Comparison of ENCODE assay signal across 10 cellular contexts in genomic region chr17:78934681-78935418, GRCh38. TPM values are rescaled to one million over a fixed set of nuclear protein-coding genes. Genes with fewer than 3 reads are reported as not detected.
DNase-seq lines count a peak whose midpoint lies in the region; ATAC-seq and TF ChIP-seq lines count a peak whose summit lies in the region.
"Had no signal": no experiment of that assay in that cellular context is flagged by ENCODE, and none has a peak within 500 bp of the region (broad histone marks: within the 10 kb centered on the region; RNA-seq: fewer than 3 reads in every experiment).

No MANE protein-coding gene starts in this region.

- H3K79me2 ChIP-seq in HCT116 (ENCODE audit: insufficient read depth, low read length), result no peaks in the 10 kb centered on the region

- peak overlapping the region; percentile 68 for H2AFZ ChIP-seq in HCT116 (ENCODE audit: low read depth, low read length, poor library complexity, severe bottlenecking)

- H3K9ac ChIP-seq in HCT116 (ENCODE audit: low read length) (peak overlapping the region; percentile 48), stomach smooth muscle (ENCODE audit: low read length in 2 of 2) (peak overlapping the region; percentile 51 to 78)

- no peak for DNase-seq in HCT116 (ENCODE audit: low read depth, low spot score)
- no peak for DNase-seq in ascending aorta (ENCODE audit: low spot score in 2 of 2)
- DNase-seq in EL, result no peak
- no peak for DNase-seq in SIG-M5 (lab: John Stamatoyannopoulos, UW)
- DNase-seq: activated CD4-positive, CD25-positive, alpha-beta regulatory T cell treated with anti-CD3 and anti-CD28 coated beads, Interleukin-2, amount 50 U/mL, for 72 hours; GF-D8 had no signal

- TF ChIP-seq CTCF in HCT116 (IDR thresholded peaks at IDR 0.05 in 2 of 3, conservative IDR thresholded peaks at IDR 0.05 in 1 of 3; ENCODE audit: borderline replicate concordance in 1 of 3, insufficient read depth in 1 of 3, low read depth in 2 of 3, low read length in 2 of 3), result no peak
- no peak for TF ChIP-seq CTCF in ascending aorta (IDR thresholded peaks at IDR 0.05)

- TF ChIP-seq POLR2A in HCT116 (IDR thresholded peaks at IDR 0.05; ENCODE audit: borderline replicate concordance, extremely low read depth, insufficient read depth, insufficient read length), result no peak

- BruUV-seq in HCT116 (replicated peaks; lab: Mats Ljungman, UMichigan), result no TSS peak

- H3K36me3 ChIP-seq in HCT116 (ENCODE audit: control insufficient read depth in 1 of 2, insufficient read depth in 2 of 2, low read length in 2 of 2), result no peaks in the 10 kb centered on the region
- H3K36me3 ChIP-seq in ascending aorta, result no peaks in the 10 kb centered on the region
- H3K36me3 ChIP-seq in stomach smooth muscle (ENCODE audit: control insufficient read depth in 2 of 2, insufficient read depth in 2 of 2, low read length in 2 of 2), result no peaks in the 10 kb centered on the region

- RAD21 ChIA-PET in HCT116 (lab: Charles Lee; ENCODE audit: low non-redundant PET in 1 of 2, low total read pairs in 2 of 2, uncharacterized antibody in 2 of 2, unreplicated experiment in 2 of 2), result interaction anchor here in 1 of 2 experiments (0.6 kb wide), 1 partner anchor 61 kb away, joined by 3 read pairs; no protein-coding TSS in a partner anchor

- intact Hi-C loops in HCT116 (cut with micrococcal nuclease), result no loop called here
- intact Hi-C loops in ascending aorta (cut with DNase I), result loop anchor here (1.0 to 5.0 kb wide), 5 partner anchors 10 to 95 kb away; partner anchors contain the start of genes C1QTNF1, TIMP2 and USP36

- H3K27ac ChIP-seq in HCT116 (ENCODE audit: low read depth, low read length), result no peak overlapping the region; the same call in 1 of the 2 replicates
- H3K27ac ChIP-seq in ascending aorta, result peak overlapping the region; percentile 88 to 98
- H3K27ac ChIP-seq in layer of hippocampus (ENCODE audit: low read depth, low read length), result peak overlapping the region; percentile 85
- H3K27ac ChIP-seq in stomach smooth muscle (ENCODE audit: low read length), result peak overlapping the region; percentile 96

- H4K20me1 ChIP-seq in HCT116 (ENCODE audit: insufficient read depth), result no peaks in the 10 kb centered on the region

- no peaks in the 10 kb centered on the region for H3K27me3 ChIP-seq in HCT116 (ENCODE audit: insufficient read depth, low read length)
- no peaks in the 10 kb centered on the region for H3K27me3 ChIP-seq in ascending aorta
- no peaks in the 10 kb centered on the region for H3K27me3 ChIP-seq in layer of hippocampus (ENCODE audit: control insufficient read depth, insufficient read depth, low read length)
- H3K27me3 ChIP-seq in stomach smooth muscle (ENCODE audit: control insufficient read depth in 1 of 2, insufficient read depth in 2 of 2, low read length in 2 of 2), result no peaks in the 10 kb centered on the region

- CTCF ChIA-PET in HCT116 (lab: Charles Lee), result interaction anchor here (0.5 to 1.6 kb wide), 3 partner anchors 37 to 69 kb away, joined by 3 to 6 read pairs (median 5); no protein-coding TSS in a partner anchor

- TF ChIP-seq RAD21 in HCT116 (IDR thresholded peaks at IDR 0.05; ENCODE audit: low read depth), result no peak

- peaks cover 26 to 72% of the 10 kb centered on the region in 2 experiments for H3K4me1 ChIP-seq in HCT116 (ENCODE audit: control insufficient read depth in 1 of 2, insufficient read depth in 2 of 2, low read length in 2 of 2)
- peaks cover 17 to 44% of the 10 kb centered on the region in 2 donors for H3K4me1 ChIP-seq in ascending aorta
- peaks cover 35% of the 10 kb centered on the region for H3K4me1 ChIP-seq in stomach smooth muscle (ENCODE audit: control insufficient read depth, insufficient read depth, low read length)

- POLR2A ChIA-PET in HCT116 (lab: Charles Lee), result interaction anchor here (1.0 to 2.2 kb wide), 2 partner anchors 9 to 12 kb away, joined by 4 to 12 read pairs; no protein-coding TSS in a partner anchor

- H3K4me2 ChIP-seq in HCT116 (ENCODE audit: low read length), result peak overlapping the region; percentile 71

- no peak for ATAC-seq in HCT116
- no peak for ATAC-seq in HG02938 (IDR thresholded peaks at IDR 0.05; ENCODE audit: unreplicated experiment)
- no peak for ATAC-seq in GM19397 (IDR thresholded peaks at IDR 0.05; ENCODE audit: unreplicated experiment)

- H3K9me3 ChIP-seq in HCT116 (ENCODE audit: control insufficient read depth in 1 of 2, insufficient read depth in 1 of 2, low read depth in 1 of 2, low read length in 2 of 2) (no peaks in the 10 kb centered on the region), ascending aorta (no peaks in the 10 kb centered on the region), stomach smooth muscle (ENCODE audit: control insufficient read depth in 2 of 2, low read length in 2 of 2) (no peaks in the 10 kb centered on the region)

- H3K4me3 ChIP-seq in HCT116 (replicated peaks in 1 of 2; ENCODE audit: low read depth in 1 of 2, low read length in 2 of 2), result no peak overlapping the region
- peak overlapping the region; percentile 17 to 38 for H3K4me3 ChIP-seq in ascending aorta
- H3K4me3 ChIP-seq in stomach smooth muscle (ENCODE audit: low read length in 2 of 2), result peak overlapping the region; percentile 18 to 66

- H3K9me2 ChIP-seq in HCT116 (ENCODE audit: insufficient read depth), result no peaks in the 10 kb centered on the region

TF ChIP-seq in HCT116, 20 proteins besides CTCF, POLR2A, EP300 and RAD21:
- TF ChIP-seq JUND (IDR thresholded peaks at IDR 0.05) (no peak), SP1 (IDR thresholded peaks at IDR 0.05; ENCODE audit: low read depth) (no peak), ELF1 (IDR thresholded peaks at IDR 0.05; ENCODE audit: borderline replicate concordance, low read depth) (no peak), EGR1 (IDR thresholded peaks at IDR 0.05; ENCODE audit: low read depth) (no peak), CBX3 (IDR thresholded peaks at IDR 0.05; ENCODE audit: low read depth) (no peak), REST (IDR thresholded peaks at IDR 0.05; ENCODE audit: low read depth) (no peak), EZH2phosphoT487 (IDR thresholded peaks at IDR 0.05; ENCODE audit: borderline replicate concordance) (no peak), ATF3 (IDR thresholded peaks at IDR 0.05) (no peak)

RNA-seq across cellular contexts. Expression of gene TIMP2, which starts 9.7 kb away (rescaled TPM):
- total RNA-seq in HCT116 (2021; ENCODE audit: unreplicated experiment), result 64.8 TPM
- polyA plus RNA-seq in HCT116 (2012), result 42.7 and 52.9 TPM in 2 replicates
- total RNA-seq in ascending aorta, result 278 TPM

RNA-seq across cellular contexts. Expression of gene CEP295NL, which starts 31.8 kb away (rescaled TPM):
- total RNA-seq in HCT116 (2021; ENCODE audit: unreplicated experiment) (1.9 TPM), ascending aorta (10.7 TPM)
- 0.13 and 0.22 TPM in 2 replicates for polyA plus RNA-seq in HCT116 (2012)

RNA-seq across cellular contexts. Expression of gene LGALS3BP, which starts 44.9 kb away (rescaled TPM):
- 389 TPM for total RNA-seq in HCT116 (2021; ENCODE audit: unreplicated experiment)
- 454 and 562 TPM in 2 replicates for polyA plus RNA-seq in HCT116 (2012)
- 365 TPM for total RNA-seq in ascending aorta

Comparison
In these comparisons a context has a peak if more than half of its experiments do, and no peak if none do; other contexts are left out.
1. H3K4me3 ChIP-seq: peak in ascending aorta (2 of 2) and stomach smooth muscle (2 of 2); none in HCT116 (0 of 2).